19 cellular contexts compared by ENCODE assay signal in genomic region chr2:138898855-138899254, GRCh38.
DNase-seq lines count a peak whose midpoint lies in the region; ATAC-seq, FAIRE-seq and TF ChIP-seq lines count a peak whose summit lies in the region.
"Had no signal": no experiment of that assay in that cellular context is flagged by ENCODE, and none has a peak within 500 bp of the region (broad histone marks: within the 10 kb centered on the region; RNA-seq: fewer than 3 reads in every experiment).

No MANE protein-coding gene starts in this region.

- TF ChIP-seq POLR2A in A549 (IDR thresholded peaks at IDR 0.05; ENCODE audit: low read length) = no peak

- TF ChIP-seq RAD21 in A549 (conservative IDR thresholded peaks at IDR 0.05 in 1 of 2, IDR thresholded peaks at IDR 0.05 in 1 of 2) = no peak

- ATAC-seq in A549 = no peak

- CTCF ChIA-PET in A549 (lab: Yijun Ruan, JAX) = no interaction called here

- no peak for TF ChIP-seq EP300 in A549 (IDR thresholded peaks at IDR 0.05)

- H3K4me1 ChIP-seq in A549 = no peaks in the 10 kb centered on the region
- H3K4me1 ChIP-seq: BE2C, BLaER1 had no signal

- no peaks in the 10 kb centered on the region for H3K9me3 ChIP-seq in A549
- H3K9me3 ChIP-seq: BE2C had no signal

- H3K27ac ChIP-seq in A549 = no peak overlapping the region
- H3K27ac ChIP-seq: 22Rv1, BLaER1 had no signal

- no peak for TF ChIP-seq CTCF in A549 (IDR thresholded peaks at IDR 0.05)

- DNase-seq in A549 (ENCODE audit: low read depth in 1 of 2, low spot score in 1 of 2) (no peak), OCI-M1 (lab: John Stamatoyannopoulos, UW) (peak; percentile 46), frontal cortex (ENCODE audit: low spot score in 2 of 2) (no peak), Kasumi-1 (lab: John Stamatoyannopoulos, UW) (no peak)
- DNase-seq in activated T-cell treated with anti-CD3 and anti-CD28 coated beads, Interleukin-2, amount 50 U/mL, for 48 hours = no peak
- DNase-seq: ACHN; BE2C; C1 segment of cervical spinal cord; CD4-positive, alpha-beta memory T cell; CD4-positive, CD25-positive, alpha-beta regulatory T cell; CD8-positive, alpha-beta memory T cell; COR-L47; DMS79 treated with DMSO at 0.1 percent for 48 hours; GF-D8 had no signal

- no peak overlapping the region for H3K4me3 ChIP-seq in A549
- H3K4me3 ChIP-seq: BLaER1 had no signal

- H3K4me2 ChIP-seq in A549 = no peak overlapping the region
- H3K4me2 ChIP-seq: BLaER1 had no signal

- POLR2A ChIA-PET in A549 (lab: Yijun Ruan, JAX) = no interaction called here

- FAIRE-seq in A549 (lab: Jason Lieb, UNC) = no peak
- FAIRE-seq in frontal cortex (lab: Jason Lieb, UNC) = peak; percentile 24
- FAIRE-seq: D721Med, GM12891, GM19239 had no signal

TF ChIP-seq in A549, 52 proteins besides CTCF, POLR2A, EP300 and RAD21:
- no peak for TF ChIP-seq RARB (CRISPR knock-in tag; IDR thresholded peaks at IDR 0.05)
- 0 out of 2 replicates have a peak, but pooled peaks have one; percentile 18 for TF ChIP-seq ZC3H11A (IDR thresholded peaks at IDR 0.05)
